Comparison of ENCODE assay signal across 9 cellular contexts in genomic region chr11:6320411-6321207, GRCh38. TPM values are rescaled to one million over a fixed set of nuclear protein-coding genes. Genes with fewer than 3 reads are reported as not detected.
DNase-seq lines count a peak whose midpoint lies in the region; ATAC-seq and TF ChIP-seq lines count a peak whose summit lies in the region.
"Had no signal": no experiment of that assay in that cellular context is flagged by ENCODE, and none has a peak within 500 bp of the region (broad histone marks: within the 10 kb centered on the region; RNA-seq: fewer than 3 reads in every experiment).

CAVIN3 (minus strand) TSS chr11:6320501; CDS start chr11:6320476, 25 bp downstream.

- H3K4me1 Mint-ChIP-seq in activated CD4-positive, alpha-beta memory T cell treated with anti-CD3 and anti-CD28 coated beads for 36 hours (ENCODE audit: low read depth): peaks cover 40% of the 10 kb centered on the region

- CTCF ChIA-PET in activated CD4-positive, alpha-beta memory T cell treated with anti-CD3 and anti-CD28 coated beads for 36 hours (lab: Charles Lee): interaction anchor here (1.3 to 15.7 kb wide), 7 partner anchors 14 to 69 kb away, joined by 3 to 179 read pairs (median 6); partner anchors contain the start of gene CCKBR

- peak within 1 kb of the TSS; percentile 74 for H3K4me3 Mint-ChIP-seq in activated CD4-positive, alpha-beta memory T cell treated with anti-CD3 and anti-CD28 coated beads for 36 hours

- H3K9me3 Mint-ChIP-seq in activated CD4-positive, alpha-beta memory T cell treated with anti-CD3 and anti-CD28 coated beads for 36 hours: no peaks in the 10 kb centered on the region

- TF ChIP-seq CTCF in epithelial cell of esophagus (IDR thresholded peaks at IDR 0.05; ENCODE audit: insufficient read depth, low read depth, low read length, missing control alignments): no peak

- peak within 1 kb of the TSS; percentile 35 for H3K27ac ChIP-seq in substantia nigra (ENCODE audit: low read depth, low read length, poor library complexity, severe bottlenecking)
- H3K27ac ChIP-seq: 22Rv1 had no signal

- DNase-seq in DMS79 (lab: John Stamatoyannopoulos, UW): peak; percentile 11
- no peak for DNase-seq in DMS79 treated with DMSO at 0.1 percent for 48 hours (lab: John Stamatoyannopoulos, UW)
- DNase-seq in activated CD4-positive, alpha-beta memory T cell treated with anti-CD3 and anti-CD28 coated beads for 36 hours: peak; percentile 93
- DNase-seq in epithelial cell of esophagus (ENCODE audit: low read depth): peak; percentile 89
- peak; percentile 49 for DNase-seq in mucosa of gallbladder (ENCODE audit: low spot score)
- DNase-seq in substantia nigra (lab: John Stamatoyannopoulos, UW): peak in 10 of 49 donors; percentile 3 to 87 (median 15)
- no peak for DNase-seq in KG1 (lab: John Stamatoyannopoulos, UW)

- H3K27ac Mint-ChIP-seq in activated CD4-positive, alpha-beta memory T cell treated with anti-CD3 and anti-CD28 coated beads for 36 hours: peak within 1 kb of the TSS; percentile 97

- peaks cover 31% of the 10 kb centered on the region for H3K27me3 Mint-ChIP-seq in activated CD4-positive, alpha-beta memory T cell treated with anti-CD3 and anti-CD28 coated beads for 36 hours

- POLR2A ChIA-PET in activated CD4-positive, alpha-beta memory T cell treated with anti-CD3 and anti-CD28 coated beads for 36 hours (lab: Charles Lee): interaction anchor here (0.9 to 3.4 kb wide), 6 partner anchors 31 to 373 kb away, joined by 3 to 29 read pairs (median 6); no protein-coding TSS in a partner anchor

- intact Hi-C loops in activated CD4-positive, alpha-beta memory T cell treated with anti-CD3 and anti-CD28 coated beads for 36 hours (cut with micrococcal nuclease): loop anchor here (1.0 to 2.0 kb wide), 3 partner anchors 37 to 86 kb away; partner anchors contain the start of genes FHIP1B and SMPD1

- peak; percentile 23 for ATAC-seq in HG03135 (IDR thresholded peaks at IDR 0.05; ENCODE audit: unreplicated experiment)

- H3K4me3 ChIP-seq in epithelial cell of esophagus (ENCODE audit: low read length): peak within 1 kb of the TSS; percentile 55

- no peaks in the 10 kb centered on the region for H3K36me3 Mint-ChIP-seq in activated CD4-positive, alpha-beta memory T cell treated with anti-CD3 and anti-CD28 coated beads for 36 hours

RNA-seq across cellular contexts. Expression of gene CAVIN3, which starts in this region (rescaled TPM):
- total RNA-seq in activated CD4-positive, alpha-beta memory T cell treated with anti-CD3 and anti-CD28 coated beads for 36 hours: 10 to 100 TPM; 27.3 to 29.2 TPM
- total RNA-seq in mucosa of gallbladder: 16.3 TPM

Comparison
In these comparisons a context has a peak if more than half of its experiments do, and no peak if none do; other contexts are left out.
1. DNase-seq: peak in DMS79 (single experiment), activated CD4-positive, alpha-beta memory T cell treated with anti-CD3 and anti-CD28 coated beads for 36 hours (single experiment), epithelial cell of esophagus (single experiment) and mucosa of gallbladder (single experiment); none in DMS79 treated with DMSO at 0.1 percent for 48 hours (single experiment) and KG1 (single experiment).